8 cellular contexts compared by ENCODE assay signal in genomic region chr19:37217855-37218591, GRCh38. TPM values are rescaled to one million over a fixed set of nuclear protein-coding genes. Genes with fewer than 3 reads are reported as not detected.
A peak's percentile ranks its signal among the peaks of the same experiment; 100 is the strongest.
DNase-seq lines count a peak whose midpoint lies in the region; ATAC-seq and TF ChIP-seq lines count a peak whose summit lies in the region.

ZNF383 (plus strand) TSS chr19:37218214; CDS start chr19:37230454, 12,240 bp downstream.

- in situ Hi-C loops in transverse colon (cut with MboI; ENCODE audit: low pct_ligation_motif_present in 1 of 4, low pct_unique_long_range_greater_than_20kb in 1 of 4, low sequenced_read_pairs in 3 of 4): loop anchor here in 1 of 4 donors (25.0 kb wide), 1 partner anchor 119 kb away; a partner anchor contains a TSS

- H3K79me2 ChIP-seq in trophoblast cell (ENCODE audit: control insufficient read depth, insufficient read depth, low read length, poor library complexity): peaks cover 7% of the 10 kb centered on the region

- peak; percentile 87 for DNase-seq in NCI-H1092 treated with DMSO at 0.1 percent for 48 hours (lab: John Stamatoyannopoulos, UW)
- DNase-seq in SKM-1 treated with dmso at 0.1 percent for 144 hours (lab: John Stamatoyannopoulos, UW; ENCODE audit: unreplicated experiment): peak; percentile 91
- peak; percentile 75 for DNase-seq in activated naive CD8-positive, alpha-beta T cell treated with anti-CD3 and anti-CD28 coated beads, Interleukin-2, amount 50 U/mL, for 16 hours (ENCODE audit: low read depth, low spot score)
- peak; percentile 92 for DNase-seq in cardiac septum (ENCODE audit: low spot score)
- DNase-seq in trophoblast cell: peak; percentile 91 to 92
- peak; percentile 86 for DNase-seq in transverse colon

- no peak within 1 kb of the TSS for H2BK12ac ChIP-seq in trophoblast cell (ENCODE audit: low read length)

- H3K9ac ChIP-seq in trophoblast cell (ENCODE audit: low read length): peak within 1 kb of the TSS; percentile 93

- TF ChIP-seq EP300 in transverse colon (IDR thresholded peaks at IDR 0.05; ENCODE audit: low read depth): no peak

- H3K14ac ChIP-seq in trophoblast cell (ENCODE audit: low read length): peak within 1 kb of the TSS; percentile 85

- no peak within 1 kb of the TSS for H3K23ac ChIP-seq in trophoblast cell (ENCODE audit: low read length)

- H3K36me3 ChIP-seq in trophoblast cell (ENCODE audit: control insufficient read depth in 1 of 2, insufficient read depth in 2 of 2, low read length in 2 of 2): no peaks in the 10 kb centered on the region
- peaks cover 0 to 25% (median 4%) of the 10 kb centered on the region in 4 donors for H3K36me3 ChIP-seq in transverse colon

- WGBS in trophoblast cell (ENCODE audit: extremely low coverage, insufficient coverage, insufficient read length): no CpG with 5 or more reads among the region's 41 CpGs
- 0 to 1% methylated on average over 8 to 39 of the region's 41 CpGs for WGBS in transverse colon (ENCODE audit: low coverage in 1 of 2), 2 donors

- H3K4me2 ChIP-seq in trophoblast cell (ENCODE audit: low read length): peak within 1 kb of the TSS; percentile 87

- peak within 1 kb of the TSS; percentile 74 for H3K18ac ChIP-seq in trophoblast cell (ENCODE audit: low read length)

- H3K27ac ChIP-seq in trophoblast cell (ENCODE audit: low read depth, low read length): peak within 1 kb of the TSS; percentile 75
- H3K27ac ChIP-seq in transverse colon: peak within 1 kb of the TSS; percentile 87 to 96 (median 90)

- H4K12ac ChIP-seq in trophoblast cell (ENCODE audit: low read depth, low read length): peak within 1 kb of the TSS; percentile 79

- intact Hi-C loops in cardiac septum (cut with DNase I): loop anchor here (1.0 to 5.0 kb wide), 6 partner anchors 8 to 249 kb away; partner anchors contain the start of genes ZNF420, ZNF527, ZNF569 and ZNF570
- intact Hi-C loops in transverse colon (cut with DNase I; ENCODE audit: low total_unique reads): no loop called here

- H4K91ac ChIP-seq in trophoblast cell (ENCODE audit: low read depth, low read length): peak within 1 kb of the TSS; percentile 93

- peak within 1 kb of the TSS; percentile 81 for H2BK5ac ChIP-seq in trophoblast cell (ENCODE audit: low read depth, low read length, poor library complexity)

- H3K9me3 ChIP-seq in trophoblast cell (ENCODE audit: insufficient read depth, low read depth, low read length) (no peaks in the 10 kb centered on the region), transverse colon (no peaks in the 10 kb centered on the region)

- H3K4ac ChIP-seq in trophoblast cell (ENCODE audit: low read depth, low read length): peak within 1 kb of the TSS; percentile 48

- H3K4me3 ChIP-seq in trophoblast cell (ENCODE audit: low read depth, low read length): peak within 1 kb of the TSS; percentile 96
- peak within 1 kb of the TSS; percentile 61 to 86 (median 80) for H3K4me3 ChIP-seq in transverse colon

- peaks cover 0 to 4% of the 10 kb centered on the region in 2 experiments for H3K4me1 ChIP-seq in trophoblast cell (ENCODE audit: control insufficient read depth in 1 of 2, insufficient read depth in 2 of 2, low read length in 2 of 2)
- H3K4me1 ChIP-seq in transverse colon: peaks cover 4 to 13% (median 10%) of the 10 kb centered on the region in 4 donors

- H2BK120ac ChIP-seq in trophoblast cell (ENCODE audit: insufficient read depth, low read length, poor library complexity): peak within 1 kb of the TSS; percentile 87

- peak; percentile 83 for TF ChIP-seq POLR2A in GM10847 (IDR thresholded peaks at IDR 0.05; ENCODE audit: extremely low read depth, insufficient read length)
- peak; percentile 75 for TF ChIP-seq POLR2A in transverse colon (IDR thresholded peaks at IDR 0.05)

- TF ChIP-seq CTCF in transverse colon (IDR thresholded peaks at IDR 0.05): no peak

- ATAC-seq in HG02623 (IDR thresholded peaks at IDR 0.05; ENCODE audit: unreplicated experiment): peak; percentile 76

- peak within 1 kb of the TSS; percentile 21 for H2AK5ac ChIP-seq in trophoblast cell (ENCODE audit: low read length)

- H2AFZ ChIP-seq in trophoblast cell (ENCODE audit: insufficient read depth, low read length, poor library complexity): peak within 1 kb of the TSS; percentile 83

- H3K27me3 ChIP-seq in trophoblast cell (ENCODE audit: insufficient read depth, low read length) (no peaks in the 10 kb centered on the region), transverse colon (no peaks in the 10 kb centered on the region)

- peak within 1 kb of the TSS; percentile 92 for H4K8ac ChIP-seq in trophoblast cell (ENCODE audit: low read depth, low read length)

- peaks cover 6% of the 10 kb centered on the region for H3K79me1 ChIP-seq in trophoblast cell (ENCODE audit: low read length)

RNA-seq across cellular contexts. Expression of gene ZNF383, which starts in this region (rescaled TPM):
- 9.2 TPM for total RNA-seq in cardiac septum
- 2.4 and 2.7 TPM in 2 replicates for polyA plus RNA-seq in trophoblast cell (2013)
- total RNA-seq in transverse colon: 10 to 100 TPM in 1 of 4 donors, 1 to 10 TPM in 3; 1.5 to 54.9 (median 9.5) TPM

Comparison
In these comparisons a context has a peak if more than half of its experiments do, and no peak if none do; other contexts are left out.
1. Peak in every context shown above with its lines: DNase-seq, ATAC-seq, H3K4me3 ChIP-seq and H3K27ac ChIP-seq.